8 cellular contexts compared by ENCODE assay signal in the genomic region with DNA sequence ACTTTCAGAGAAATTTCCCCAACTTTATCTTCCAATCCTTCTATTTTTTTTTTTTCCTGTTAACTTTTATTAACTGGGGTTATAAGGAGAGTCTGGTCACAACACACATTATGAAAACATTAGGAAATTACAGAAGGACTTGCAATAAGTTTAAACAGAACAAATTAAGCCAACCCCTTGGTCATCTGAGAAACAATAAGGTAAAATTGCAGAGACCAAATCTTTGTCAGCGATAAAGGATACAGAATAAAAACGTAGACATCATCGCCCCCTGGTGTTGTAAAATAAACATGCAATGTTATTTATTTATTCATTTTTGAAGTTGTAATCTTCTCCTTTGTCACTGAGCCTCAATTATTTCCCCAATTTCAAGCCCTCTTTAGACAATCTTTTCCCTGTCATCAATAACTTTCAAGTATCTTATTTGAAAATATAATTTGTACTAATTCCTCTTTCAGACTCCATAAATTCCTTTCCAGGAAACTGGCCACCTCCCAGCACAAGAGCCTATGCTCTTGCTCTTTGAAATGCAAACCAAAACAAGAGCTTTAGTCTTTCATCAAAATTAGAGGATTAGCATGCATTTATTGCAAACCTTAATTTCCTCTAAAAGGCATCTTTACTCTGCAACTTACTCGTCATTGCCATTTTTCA. TPM values are rescaled to one million over a fixed set of nuclear protein-coding genes. Genes with fewer than 3 reads are reported as not detected.
DNase-seq lines count a peak whose midpoint lies in the region; ATAC-seq, FAIRE-seq and TF ChIP-seq lines count a peak whose summit lies in the region.

No MANE protein-coding gene starts in this region.

- ATAC-seq in gastrocnemius medialis (peak; percentile 33 to 72), HG03442 (IDR thresholded peaks at IDR 0.05; ENCODE audit: unreplicated experiment) (no peak), HG02970 (IDR thresholded peaks at IDR 0.05; ENCODE audit: low FRiP score, unreplicated experiment) (no peak)

- FAIRE-seq in G401.6 (lab: Jason Lieb, UNC), result peak; percentile 93

- H3K27me3 ChIP-seq in gastrocnemius medialis, result no peaks in the 10 kb centered on the region

- intact Hi-C loops in gastrocnemius medialis (cut with DNase I; ENCODE audit: low total_unique reads), result loop anchor here (1.0 to 2.0 kb wide), 2 partner anchors 147 to 574 kb away; no protein-coding TSS in a partner anchor

- peaks cover 0 to 3% of the 10 kb centered on the region in 2 donors for H3K4me1 ChIP-seq in gastrocnemius medialis

- H3K27ac ChIP-seq in gastrocnemius medialis, result no peak overlapping the region

- in situ Hi-C loops in gastrocnemius medialis (cut with MboI; ENCODE audit: low sequenced_read_pairs in 4 of 4), result no loop called here
- in situ Hi-C loops in G401 (cut with HindIII; ENCODE audit: low sequenced_read_pairs), result no loop called here

- peak; percentile 76 for TF ChIP-seq RAD21 in Ishikawa (IDR thresholded peaks at IDR 0.05; ENCODE audit: low read depth)

- H3K36me3 ChIP-seq in gastrocnemius medialis, result no peaks in the 10 kb centered on the region

- peak; percentile 54 for DNase-seq in RKO (ENCODE audit: low spot score)
- peak; percentile 10 for DNase-seq in fibroblast of gingiva (ENCODE audit: low read depth)
- DNase-seq in gastrocnemius medialis, result no peak
- no peak for DNase-seq in G401 (ENCODE audit: low spot score)

- no peaks in the 10 kb centered on the region for H3K9me3 ChIP-seq in gastrocnemius medialis

- TF ChIP-seq POLR2A in gastrocnemius medialis (IDR thresholded peaks at IDR 0.05), result no peak

- TF ChIP-seq EP300 in Ishikawa (IDR thresholded peaks at IDR 0.05; ENCODE audit: borderline replicate concordance), result no peak

- peak; percentile 50 to 73 (median 67) for TF ChIP-seq CTCF in gastrocnemius medialis (IDR thresholded peaks at IDR 0.05 in 4 of 5, conservative IDR thresholded peaks at IDR 0.05 in 1 of 5)

- no peak overlapping the region for H3K4me3 ChIP-seq in gastrocnemius medialis

TF ChIP-seq in Ishikawa, 13 proteins besides CTCF, POLR2A, EP300 and RAD21:
- TF ChIP-seq TAF1 (IDR thresholded peaks at IDR 0.05; ENCODE audit: low read depth) (no peak), CEBPB (IDR thresholded peaks at IDR 0.05) (no peak), EGR1 (IDR thresholded peaks at IDR 0.05) (no peak), FOXM1 (IDR thresholded peaks at IDR 0.05; ENCODE audit: borderline replicate concordance, low read depth) (no peak)
- TF ChIP-seq, protein P1, sequence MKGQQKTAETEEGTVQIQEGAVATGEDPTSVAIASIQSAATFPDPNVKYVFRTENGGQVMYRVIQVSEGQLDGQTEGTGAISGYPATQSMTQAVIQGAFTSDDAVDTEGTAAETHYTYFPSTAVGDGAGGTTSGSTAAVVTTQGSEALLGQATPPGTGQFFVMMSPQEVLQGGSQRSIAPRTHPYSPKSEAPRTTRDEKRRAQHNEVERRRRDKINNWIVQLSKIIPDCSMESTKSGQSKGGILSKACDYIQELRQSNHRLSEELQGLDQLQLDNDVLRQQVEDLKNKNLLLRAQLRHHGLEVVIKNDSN (IDR thresholded peaks at IDR 0.05), result no peak
- TF ChIP-seq, protein P2, sequence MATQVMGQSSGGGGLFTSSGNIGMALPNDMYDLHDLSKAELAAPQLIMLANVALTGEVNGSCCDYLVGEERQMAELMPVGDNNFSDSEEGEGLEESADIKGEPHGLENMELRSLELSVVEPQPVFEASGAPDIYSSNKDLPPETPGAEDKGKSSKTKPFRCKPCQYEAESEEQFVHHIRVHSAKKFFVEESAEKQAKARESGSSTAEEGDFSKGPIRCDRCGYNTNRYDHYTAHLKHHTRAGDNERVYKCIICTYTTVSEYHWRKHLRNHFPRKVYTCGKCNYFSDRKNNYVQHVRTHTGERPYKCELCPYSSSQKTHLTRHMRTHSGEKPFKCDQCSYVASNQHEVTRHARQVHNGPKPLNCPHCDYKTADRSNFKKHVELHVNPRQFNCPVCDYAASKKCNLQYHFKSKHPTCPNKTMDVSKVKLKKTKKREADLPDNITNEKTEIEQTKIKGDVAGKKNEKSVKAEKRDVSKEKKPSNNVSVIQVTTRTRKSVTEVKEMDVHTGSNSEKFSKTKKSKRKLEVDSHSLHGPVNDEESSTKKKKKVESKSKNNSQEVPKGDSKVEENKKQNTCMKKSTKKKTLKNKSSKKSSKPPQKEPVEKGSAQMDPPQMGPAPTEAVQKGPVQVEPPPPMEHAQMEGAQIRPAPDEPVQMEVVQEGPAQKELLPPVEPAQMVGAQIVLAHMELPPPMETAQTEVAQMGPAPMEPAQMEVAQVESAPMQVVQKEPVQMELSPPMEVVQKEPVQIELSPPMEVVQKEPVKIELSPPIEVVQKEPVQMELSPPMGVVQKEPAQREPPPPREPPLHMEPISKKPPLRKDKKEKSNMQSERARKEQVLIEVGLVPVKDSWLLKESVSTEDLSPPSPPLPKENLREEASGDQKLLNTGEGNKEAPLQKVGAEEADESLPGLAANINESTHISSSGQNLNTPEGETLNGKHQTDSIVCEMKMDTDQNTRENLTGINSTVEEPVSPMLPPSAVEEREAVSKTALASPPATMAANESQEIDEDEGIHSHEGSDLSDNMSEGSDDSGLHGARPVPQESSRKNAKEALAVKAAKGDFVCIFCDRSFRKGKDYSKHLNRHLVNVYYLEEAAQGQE (IDR thresholded peaks at IDR 0.05; ENCODE audit: low read depth), result no peak

RNA-seq across cellular contexts. Expression of a gene that starts 19.5 kb away (rescaled TPM):
- not detected for total RNA-seq in gastrocnemius medialis
- total RNA-seq in G401 (2014; rRNA removed; shearing (Covaris generic)), result not detected in 2 replicates

RNA-seq across cellular contexts. Expression of a gene that starts 30.4 kb away (rescaled TPM):
- not detected for total RNA-seq in gastrocnemius medialis
- total RNA-seq in G401 (2014; rRNA removed; shearing (Covaris generic)), result 19.0 and 32.4 TPM in 2 replicates

Comparison
In these comparisons a context has a peak if more than half of its experiments do, and no peak if none do; other contexts are left out.
1. DNase-seq: peak in RKO (single experiment) and fibroblast of gingiva (single experiment); none in gastrocnemius medialis (0 of 2) and G401 (single experiment).
2. ATAC-seq: peak in gastrocnemius medialis (2 of 2); none in HG03442 (single experiment) and HG02970 (single experiment).
3. RNA of a gene that starts 30.4 kb away (total RNA-seq): 19.0 to 32.4 TPM in G401; not detected in gastrocnemius medialis; every median in the first group is over 10 times any median in the second.